1 cellular context compared by ENCODE assay signal in genomic region chrX:34578237-34578636, GRCh38.
TF ChIP-seq lines count a peak whose summit lies in the region.

No MANE protein-coding gene starts in this region.

TF ChIP-seq in GM23338, 12 proteins besides CTCF, POLR2A, EP300 and RAD21 (continued from another document):
- TF ChIP-seq POLR2AphosphoS5 (IDR thresholded peaks at IDR 0.05; ENCODE audit: low read depth), result no peak
- no peak for TF ChIP-seq REST (IDR thresholded peaks at IDR 0.05; ENCODE audit: unreplicated experiment)
- no peak for TF ChIP-seq ZNF331 (CRISPR knock-in tag; IDR thresholded peaks at IDR 0.05; ENCODE audit: low read depth)
- no peak for TF ChIP-seq EZH2 (IDR thresholded peaks at IDR 0.05; ENCODE audit: low read depth, unreplicated experiment)
- no peak for TF ChIP-seq ETS1 (IDR thresholded peaks at IDR 0.05)
- TF ChIP-seq CREB1 (CRISPR knock-in tag; IDR thresholded peaks at IDR 0.05; ENCODE audit: low read depth), result no peak
- TF ChIP-seq ZNF114 (CRISPR knock-in tag; IDR thresholded peaks at IDR 0.05), result no peak
- no peak for TF ChIP-seq JUNB (IDR thresholded peaks at IDR 0.05; ENCODE audit: unreplicated experiment)
- no peak for TF ChIP-seq EZH2phosphoT487 (IDR thresholded peaks at IDR 0.05; ENCODE audit: unreplicated experiment)
- no peak for TF ChIP-seq STAT1 (IDR thresholded peaks at IDR 0.05; ENCODE audit: unreplicated experiment)
